ENCODE assay signal across 8 cellular contexts in genomic region chrX:151359931-151360871, GRCh38. TPM values are rescaled to one million over a fixed set of nuclear protein-coding genes. Genes with fewer than 3 reads are reported as not detected.
DNase-seq lines count a peak whose midpoint lies in the region; ATAC-seq, FAIRE-seq and TF ChIP-seq lines count a peak whose summit lies in the region.

No MANE protein-coding gene starts in this region.

- peak; percentile 77 for ATAC-seq in HG03103 (IDR thresholded peaks at IDR 0.05; ENCODE audit: low read depth, unreplicated experiment)
- peak; percentile 59 for ATAC-seq in activated naive CD8-positive, alpha-beta T cell treated with anti-CD3 and anti-CD28 coated beads, Interleukin-2, amount 50 U/mL, for 24 hours
- ATAC-seq in HG03457 (IDR thresholded peaks at IDR 0.05; ENCODE audit: unreplicated experiment): no peak

- peak; percentile 13 for FAIRE-seq in GM12891 (lab: Jason Lieb, UNC)

- no peak overlapping the region for H3K4me3 Mint-ChIP-seq in activated naive CD8-positive, alpha-beta T cell treated with anti-CD3 and anti-CD28 coated beads, Interleukin-2, amount 50 U/mL, for 24 hours

- H3K4me1 Mint-ChIP-seq in activated naive CD8-positive, alpha-beta T cell treated with anti-CD3 and anti-CD28 coated beads, Interleukin-2, amount 50 U/mL, for 24 hours: no peaks in the 10 kb centered on the region

- DNase-seq in GM12891 (ENCODE audit: insufficient read length, low spot score): no peak
- DNase-seq in SK-N-DZ (ENCODE audit: low spot score): peak; percentile 35
- DNase-seq in activated naive CD8-positive, alpha-beta T cell treated with anti-CD3 and anti-CD28 coated beads, Interleukin-2, amount 50 U/mL, for 24 hours: peak; percentile 53
- peak; percentile 2 to 36 for DNase-seq in stimulated activated CD4-positive, alpha-beta T cell treated with anti-CD3 and anti-CD28 coated beads, Interleukin-4, amount 100 ng/mL, for 4 hours

- H3K27me3 Mint-ChIP-seq in activated naive CD8-positive, alpha-beta T cell treated with anti-CD3 and anti-CD28 coated beads, Interleukin-2, amount 50 U/mL, for 24 hours: peaks cover 7% of the 10 kb centered on the region

- no peaks in the 10 kb centered on the region for H3K36me3 Mint-ChIP-seq in activated naive CD8-positive, alpha-beta T cell treated with anti-CD3 and anti-CD28 coated beads, Interleukin-2, amount 50 U/mL, for 24 hours (ENCODE audit: low read depth)

- H3K4me3 ChIP-seq in iPS-18c (ENCODE audit: insufficient read depth, low read depth, low read length): peak overlapping the region; percentile 28; the same call in 1 of the 2 replicates

- no peak overlapping the region for H3K27ac Mint-ChIP-seq in activated naive CD8-positive, alpha-beta T cell treated with anti-CD3 and anti-CD28 coated beads, Interleukin-2, amount 50 U/mL, for 24 hours

- H3K9me3 Mint-ChIP-seq in activated naive CD8-positive, alpha-beta T cell treated with anti-CD3 and anti-CD28 coated beads, Interleukin-2, amount 50 U/mL, for 24 hours: no peaks in the 10 kb centered on the region

- peaks cover 8% of the 10 kb centered on the region for H3K9me3 ChIP-seq in iPS-18c (ENCODE audit: control insufficient read depth, insufficient read depth, low read length)

- no peak for TF ChIP-seq POLR2A in GM12891 (IDR thresholded peaks at IDR 0.05; ENCODE audit: low read depth, low read length)

- TF ChIP-seq CTCF in 22Rv1 (IDR thresholded peaks at IDR 0.05): peak; percentile 77

- H3K27ac ChIP-seq in 22Rv1: no peak overlapping the region

TF ChIP-seq in GM12891, 5 proteins besides CTCF, POLR2A, EP300 and RAD21:
- TF ChIP-seq POU2F2 (IDR thresholded peaks at IDR 0.05; ENCODE audit: low read depth, low read length) (no peak), PAX5 (IDR thresholded peaks at IDR 0.05; ENCODE audit: insufficient read depth, low read length, severe bottlenecking) (no peak), SPI1 (IDR thresholded peaks at IDR 0.05; ENCODE audit: low read depth, low read length) (no peak), POLR2AphosphoS5 (IDR thresholded peaks at IDR 0.05; ENCODE audit: low read depth, low read length) (no peak), TAF1 (IDR thresholded peaks at IDR 0.05; ENCODE audit: low read depth, low read length) (no peak)
TF ChIP-seq in GM12891: peak in this region for 0.

RNA-seq across cellular contexts. Expression of gene VMA21, which starts 36.8 kb away (rescaled TPM):
- polyA plus RNA-seq in GM12891 (2012; ENCODE audit: low read depth, missing spikeins): 10.4 TPM
- 62.3 and 65.0 TPM in 2 replicates for polyA plus RNA-seq in SK-N-DZ (2014; cell fraction: cytosol; rRNA removed)
- 12.2 and 15.0 TPM in 2 replicates for polyA plus RNA-seq in SK-N-DZ (2014; cell fraction: nucleus; rRNA removed)
